Comparison of ENCODE assay signal across 1 cellular context in the genomic region with DNA sequence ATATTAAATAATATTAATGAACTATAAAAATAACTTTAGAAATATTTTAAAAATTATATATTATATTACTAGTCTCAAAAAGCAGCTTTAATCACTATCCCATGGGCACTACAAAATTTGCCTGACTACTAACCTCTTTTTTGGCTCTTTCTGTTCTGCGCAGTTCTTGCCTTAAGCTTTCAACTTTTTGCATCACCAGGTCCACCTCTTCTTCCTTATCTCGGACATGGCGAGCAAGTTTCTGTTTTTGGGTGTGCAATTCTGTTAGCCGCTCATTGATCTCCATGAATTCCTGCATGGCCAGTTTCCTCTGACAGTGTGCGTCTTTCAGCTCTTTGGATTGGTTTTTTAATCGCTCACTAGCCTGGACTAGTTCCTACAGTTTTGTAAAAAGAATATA.
TF ChIP-seq lines count a peak whose summit lies in the region.

No MANE protein-coding gene starts in this region.

TF ChIP-seq in K562, 482 proteins besides CTCF, POLR2A, EP300 and RAD21 (continued from another document):
- TF ChIP-seq, protein P1, sequence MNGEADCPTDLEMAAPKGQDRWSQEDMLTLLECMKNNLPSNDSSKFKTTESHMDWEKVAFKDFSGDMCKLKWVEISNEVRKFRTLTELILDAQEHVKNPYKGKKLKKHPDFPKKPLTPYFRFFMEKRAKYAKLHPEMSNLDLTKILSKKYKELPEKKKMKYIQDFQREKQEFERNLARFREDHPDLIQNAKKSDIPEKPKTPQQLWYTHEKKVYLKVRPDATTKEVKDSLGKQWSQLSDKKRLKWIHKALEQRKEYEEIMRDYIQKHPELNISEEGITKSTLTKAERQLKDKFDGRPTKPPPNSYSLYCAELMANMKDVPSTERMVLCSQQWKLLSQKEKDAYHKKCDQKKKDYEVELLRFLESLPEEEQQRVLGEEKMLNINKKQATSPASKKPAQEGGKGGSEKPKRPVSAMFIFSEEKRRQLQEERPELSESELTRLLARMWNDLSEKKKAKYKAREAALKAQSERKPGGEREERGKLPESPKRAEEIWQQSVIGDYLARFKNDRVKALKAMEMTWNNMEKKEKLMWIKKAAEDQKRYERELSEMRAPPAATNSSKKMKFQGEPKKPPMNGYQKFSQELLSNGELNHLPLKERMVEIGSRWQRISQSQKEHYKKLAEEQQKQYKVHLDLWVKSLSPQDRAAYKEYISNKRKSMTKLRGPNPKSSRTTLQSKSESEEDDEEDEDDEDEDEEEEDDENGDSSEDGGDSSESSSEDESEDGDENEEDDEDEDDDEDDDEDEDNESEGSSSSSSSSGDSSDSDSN (IDR thresholded peaks at IDR 0.05; ENCODE audit: borderline replicate concordance in 1 of 2, low read depth in 2 of 2, low read length in 2 of 2): no peak
- TF ChIP-seq, protein P2, sequence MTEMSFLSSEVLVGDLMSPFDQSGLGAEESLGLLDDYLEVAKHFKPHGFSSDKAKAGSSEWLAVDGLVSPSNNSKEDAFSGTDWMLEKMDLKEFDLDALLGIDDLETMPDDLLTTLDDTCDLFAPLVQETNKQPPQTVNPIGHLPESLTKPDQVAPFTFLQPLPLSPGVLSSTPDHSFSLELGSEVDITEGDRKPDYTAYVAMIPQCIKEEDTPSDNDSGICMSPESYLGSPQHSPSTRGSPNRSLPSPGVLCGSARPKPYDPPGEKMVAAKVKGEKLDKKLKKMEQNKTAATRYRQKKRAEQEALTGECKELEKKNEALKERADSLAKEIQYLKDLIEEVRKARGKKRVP (CRISPR knock-in tag; IDR thresholded peaks at IDR 0.05): peak; percentile 79
- TF ChIP-seq CXXC5 (CRISPR knock-in tag; IDR thresholded peaks at IDR 0.05): peak; percentile 46; the same call in 1 of the 2 replicates
- no peak for TF ChIP-seq ZNF143 (CRISPR knock-in tag; IDR thresholded peaks at IDR 0.05)
TF ChIP-seq in K562: peak in this region for 5.
